Comparison of ENCODE assay signal across 28 cellular contexts in the genomic region with DNA sequence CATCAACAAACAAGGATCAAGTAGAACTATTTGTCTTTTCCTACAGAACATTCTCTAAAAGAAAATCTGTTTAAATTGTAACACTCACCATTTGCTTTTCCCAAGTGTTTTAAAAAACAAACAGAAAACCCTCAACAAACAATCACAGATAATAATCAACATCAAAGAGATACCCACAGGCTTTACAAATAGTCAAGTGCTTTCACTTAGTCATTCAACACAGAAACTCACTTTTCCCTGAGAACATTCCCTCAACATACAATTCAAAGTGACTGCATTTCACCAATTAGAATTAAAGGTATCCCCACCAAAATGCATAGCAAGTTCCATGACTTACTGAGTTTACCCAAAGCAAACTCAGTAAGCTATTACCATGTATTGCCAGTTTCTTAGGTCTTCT.
"Had no signal": no experiment of that assay in that cellular context is flagged by ENCODE, and none has a peak within 500 bp of the region (broad histone marks: within the 10 kb centered on the region; RNA-seq: fewer than 3 reads in every experiment).

No MANE protein-coding gene starts in this region.

- H3K9me3 Mint-ChIP-seq: stimulated activated memory B cell treated with anti-CD40 and anti-IgM and Interleukin-4, amounts not matched to agents 10 μg/mL and 1 μg/mL and 100 μg/mL, for 72 hours; type B pancreatic cell had no signal

- FAIRE-seq: urothelium cell line had no signal

- H3K4me1 Mint-ChIP-seq: stimulated activated effector memory CD8-positive, alpha-beta T cell treated with anti-CD3 and anti-CD28 coated beads, Interleukin-12 subunit alpha, Interleukin-12 subunit beta, amount 100 ng/mL, for 72 hours; stimulated activated memory B cell treated with anti-CD40 and anti-IgM and Interleukin-4, amounts not matched to agents 10 μg/mL and 1 μg/mL and 100 μg/mL, for 72 hours; stimulated activated naive B cell treated with anti-CD40 and anti-IgM and Interleukin-4, amounts not matched to agents 10 μg/mL and 1 μg/mL and 100 μg/mL, for 72 hours; stimulated activated naive CD8-positive, alpha-beta T cell treated with anti-CD3 and anti-CD28 coated beads, Interleukin-15, amount 100 ng/mL, for 72 hours had no signal

- H3K4me3 ChIP-seq: stomach, suprapubic skin, testis, thoracic aorta, thyroid gland, tibial artery, tibial nerve, transverse colon, upper lobe of right lung, uterus, vagina had no signal

- H3K27me3 ChIP-seq: stomach, suprapubic skin, testis, thyroid gland, tibial artery, tibial nerve, transverse colon, upper lobe of right lung, uterus, vagina had no signal

- H3K36me3 ChIP-seq: stomach, suprapubic skin, thoracic aorta, thyroid gland, tibial artery, transverse colon, upper lobe of right lung, uterus, vagina had no signal

- H3K9me3 ChIP-seq: stomach, suprapubic skin, testis, thoracic aorta, thyroid gland, tibial artery, tibial nerve, transverse colon, upper lobe of right lung, uterus, vagina had no signal

- H3K27ac Mint-ChIP-seq: stimulated activated effector memory CD8-positive, alpha-beta T cell treated with anti-CD3 and anti-CD28 coated beads, Interleukin-12 subunit alpha, Interleukin-12 subunit beta, amount 100 ng/mL, for 72 hours; stimulated activated memory B cell treated with anti-CD40 and anti-IgM and Interleukin-4, amounts not matched to agents 10 μg/mL and 1 μg/mL and 100 μg/mL, for 72 hours; stimulated activated naive B cell treated with anti-CD40 and anti-IgM and Interleukin-4, amounts not matched to agents 10 μg/mL and 1 μg/mL and 100 μg/mL, for 72 hours; stimulated activated naive CD8-positive, alpha-beta T cell treated with anti-CD3 and anti-CD28 coated beads, Interleukin-15, amount 100 ng/mL, for 72 hours; stimulated activated naive CD8-positive, alpha-beta T cell treated with anti-CD3 and anti-CD28 coated beads, Interleukin-15, Interleukin-2, amounts not matched to agents 100 ng/mL and 50 ng/mL, for 24 hours; type B pancreatic cell had no signal

- ATAC-seq: stimulated activated effector memory CD8-positive, alpha-beta T cell treated with anti-CD3 and anti-CD28 coated beads, Interleukin-12 subunit alpha, Interleukin-12 subunit beta, amount 100 ng/mL, for 72 hours; stimulated activated memory B cell treated with anti-CD40 and anti-IgM and Interleukin-4, amounts not matched to agents 10 μg/mL and 1 μg/mL and 100 μg/mL, for 72 hours; stimulated activated naive B cell treated with anti-CD40 and anti-IgM and Interleukin-4, amounts not matched to agents 10 μg/mL and 1 μg/mL and 100 μg/mL, for 72 hours; stimulated activated naive CD8-positive, alpha-beta T cell treated with anti-CD3 and anti-CD28 coated beads, Interleukin-15, amount 100 ng/mL, for 72 hours; stimulated activated naive CD8-positive, alpha-beta T cell treated with anti-CD3 and anti-CD28 coated beads, Interleukin-15, Interleukin-2, amounts not matched to agents 100 U/mL and 50 U/mL, for 24 hours; upper lobe of right lung had no signal

- H3K4me3 Mint-ChIP-seq: stimulated activated effector memory CD8-positive, alpha-beta T cell treated with anti-CD3 and anti-CD28 coated beads, Interleukin-12 subunit alpha, Interleukin-12 subunit beta, amount 100 ng/mL, for 72 hours; stimulated activated memory B cell treated with anti-CD40 and anti-IgM and Interleukin-4, amounts not matched to agents 10 μg/mL and 1 μg/mL and 100 μg/mL, for 72 hours; stimulated activated naive B cell treated with anti-CD40 and anti-IgM and Interleukin-4, amounts not matched to agents 10 μg/mL and 1 μg/mL and 100 μg/mL, for 72 hours; stimulated activated naive CD8-positive, alpha-beta T cell treated with anti-CD3 and anti-CD28 coated beads, Interleukin-15, amount 100 ng/mL, for 72 hours; stimulated activated naive CD8-positive, alpha-beta T cell treated with anti-CD3 and anti-CD28 coated beads, Interleukin-15, Interleukin-2, amounts not matched to agents 100 ng/mL and 50 ng/mL, for 24 hours; type B pancreatic cell had no signal

- H3K36me3 Mint-ChIP-seq: stimulated activated effector memory CD8-positive, alpha-beta T cell treated with anti-CD3 and anti-CD28 coated beads, Interleukin-12 subunit alpha, Interleukin-12 subunit beta, amount 100 ng/mL, for 72 hours; stimulated activated memory B cell treated with anti-CD40 and anti-IgM and Interleukin-4, amounts not matched to agents 10 μg/mL and 1 μg/mL and 100 μg/mL, for 72 hours; stimulated activated naive B cell treated with anti-CD40 and anti-IgM and Interleukin-4, amounts not matched to agents 10 μg/mL and 1 μg/mL and 100 μg/mL, for 72 hours had no signal

- H3K4me1 ChIP-seq: stomach, suprapubic skin, testis, thyroid gland, tibial artery, tibial nerve, transverse colon, upper lobe of right lung, uterus, vagina had no signal

- DNase-seq: stimulated activated CD4-positive, alpha-beta T cell treated with anti-CD3 and anti-CD28 coated beads, Interleukin-2, amount 100 ng/mL, for 48 hours; stimulated activated CD4-positive, alpha-beta T cell treated with anti-CD3 and anti-CD28 coated beads, Interleukin-4, amount 100 ng/mL, for 1 hour; stimulated activated CD4-positive, alpha-beta T cell treated with anti-CD3 and anti-CD28 coated beads, Interleukin-4, amount 100 ng/mL, for 24 hours; stimulated activated CD4-positive, alpha-beta T cell treated with anti-CD3 and anti-CD28 coated beads, Interleukin-4, amount 100 ng/mL, for 4 hours; stimulated activated CD8-positive, alpha-beta memory T cell treated with anti-CD3 and anti-CD28 coated beads, Interleukin-4, amount 100 ng/mL, for 48 hours; stimulated activated naive B cell treated with anti-CD40 and anti-IgM and Interleukin-4, amounts not matched to agents 10 μg/mL and 1 μg/mL and 100 μg/mL, for 72 hours; stimulated activated naive CD4-positive, alpha-beta T cell; stimulated activated naive CD4-positive, alpha-beta T cell treated with Interleukin-2 at 50 U/mL for 16 hours; stimulated activated naive CD8-positive, alpha-beta T cell treated with anti-CD3 and anti-CD28 coated beads, Interleukin-15, amount 100 ng/mL, for 72 hours; stimulated activated naive CD8-positive, alpha-beta T cell treated with anti-CD3 and anti-CD28 coated beads, Interleukin-15, Interleukin-2, amounts not matched to agents 100 U/mL and 50 U/mL, for 24 hours; stomach; substantia nigra; testis; thyroid gland; tibial artery; transverse colon; trophoblast cell; upper lobe of right lung; uterus had no signal

- H3K27ac ChIP-seq: stomach, suprapubic skin, testis, thoracic aorta, thyroid gland, tibial artery, tibial nerve, transverse colon, upper lobe of right lung, uterus, vagina had no signal
